ENCODE assay signal across 17 cellular contexts in the genomic region with DNA sequence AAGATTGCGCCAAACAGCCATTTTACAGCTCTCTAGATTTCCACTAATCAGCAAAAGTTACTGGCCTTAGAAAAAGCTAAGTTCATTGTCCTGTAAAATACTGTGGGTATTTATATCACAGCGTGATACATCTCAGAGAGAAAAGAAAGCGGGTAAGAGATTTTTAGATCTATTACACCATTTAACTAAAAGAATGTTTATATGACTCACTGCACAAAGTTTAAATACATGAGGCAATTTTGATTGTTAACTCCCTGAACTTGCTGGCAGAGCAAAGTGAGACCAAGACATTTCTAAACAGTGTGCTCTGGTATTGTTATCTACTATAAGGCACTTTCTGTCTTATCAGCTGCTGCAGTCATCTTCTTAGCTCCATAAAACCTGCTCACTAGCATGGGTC.
A peak's percentile ranks its signal among the peaks of the same experiment; 100 is the strongest.
DNase-seq lines count a peak whose midpoint lies in the region; ATAC-seq, FAIRE-seq and TF ChIP-seq lines count a peak whose summit lies in the region.
"Had no signal": no experiment of that assay in that cellular context is flagged by ENCODE, and none has a peak within 500 bp of the region (broad histone marks: within the 10 kb centered on the region; RNA-seq: fewer than 3 reads in every experiment).

No MANE protein-coding gene starts in this region.

- no peak overlapping the region for H3K9ac ChIP-seq in astrocyte (ENCODE audit: low read length)

- H3K9me3 Mint-ChIP-seq in astrocyte (ENCODE audit: unreplicated experiment), result no peaks in the 10 kb centered on the region
- peaks cover 9 to 12% of the 10 kb centered on the region in 2 donors for H3K9me3 Mint-ChIP-seq in stimulated activated naive CD8-positive, alpha-beta T cell treated with anti-CD3 and anti-CD28 coated beads, Interleukin-15, amount 100 ng/mL, for 72 hours
- H3K9me3 Mint-ChIP-seq: activated CD4-positive, alpha-beta T cell treated with anti-CD3 and anti-CD28 coated beads, Interleukin-2, amount 10 ng/mL, durations not matched to agents 24 days and 14 days had no signal

- H3K9me3 ChIP-seq in astrocyte (ENCODE audit: insufficient read depth, low read depth, low read length) (no peaks in the 10 kb centered on the region), prostate gland (no peaks in the 10 kb centered on the region)
- H3K9me3 ChIP-seq: ascending aorta had no signal

- no peak for TF ChIP-seq POLR2A in prostate gland (IDR thresholded peaks at IDR 0.05)

- H3K27ac Mint-ChIP-seq in astrocyte (ENCODE audit: unreplicated experiment), result no peak overlapping the region
- H3K27ac Mint-ChIP-seq in stimulated activated naive CD8-positive, alpha-beta T cell treated with anti-CD3 and anti-CD28 coated beads, Interleukin-15, amount 100 ng/mL, for 72 hours, result no peak overlapping the region
- H3K27ac Mint-ChIP-seq: activated CD4-positive, alpha-beta T cell treated with anti-CD3 and anti-CD28 coated beads, Interleukin-2, amount 10 ng/mL, durations not matched to agents 24 days and 14 days; activated naive CD4-positive, alpha-beta T cell treated with anti-CD3 and anti-CD28 coated beads for 36 hours; B cell had no signal

- FAIRE-seq in astrocyte (lab: Jason Lieb, UNC), result no peak

- H3K36me3 Mint-ChIP-seq in astrocyte (ENCODE audit: low read depth, unreplicated experiment), result no peaks in the 10 kb centered on the region

- no peak for ATAC-seq in stimulated activated naive CD8-positive, alpha-beta T cell treated with anti-CD3 and anti-CD28 coated beads, Interleukin-15, amount 100 ng/mL, for 72 hours
- ATAC-seq: sciatic nerve had no signal

- H2AFZ ChIP-seq in astrocyte (ENCODE audit: low read depth, low read length), result no peak overlapping the region

- H4K20me1 ChIP-seq in astrocyte (ENCODE audit: insufficient read depth, low read length), result no peaks in the 10 kb centered on the region

- H3K36me3 ChIP-seq in astrocyte (ENCODE audit: insufficient read depth, low read length), result no peaks in the 10 kb centered on the region
- H3K36me3 ChIP-seq in prostate gland, result no peaks in the 10 kb centered on the region
- H3K36me3 ChIP-seq: ascending aorta had no signal

- peaks cover 5% of the 10 kb centered on the region for H3K4me1 Mint-ChIP-seq in astrocyte (ENCODE audit: low read depth, unreplicated experiment)
- no peaks in the 10 kb centered on the region for H3K4me1 Mint-ChIP-seq in stimulated activated naive CD8-positive, alpha-beta T cell treated with anti-CD3 and anti-CD28 coated beads, Interleukin-15, amount 100 ng/mL, for 72 hours
- H3K4me1 Mint-ChIP-seq: activated CD4-positive, alpha-beta T cell treated with anti-CD3 and anti-CD28 coated beads, Interleukin-2, amount 10 ng/mL, durations not matched to agents 24 days and 14 days; B cell had no signal

- 24% methylated on average over 3 of the region's 3 CpGs for WGBS in prostate gland

- no peak overlapping the region for H3K4me3 ChIP-seq in astrocyte (ENCODE audit: insufficient read depth, low read depth, low read length)
- no peak overlapping the region for H3K4me3 ChIP-seq in fibroblast of villous mesenchyme (ENCODE audit: low read depth, low read length)
- H3K4me3 ChIP-seq in prostate gland, result no peak overlapping the region
- H3K4me3 ChIP-seq: ascending aorta had no signal

- H3K27me3 ChIP-seq in astrocyte (ENCODE audit: insufficient read depth, low read length), result no peaks in the 10 kb centered on the region
- H3K27me3 ChIP-seq in prostate gland (replicated peaks; ENCODE audit: insufficient read depth), result no peaks in the 10 kb centered on the region
- H3K27me3 ChIP-seq: ascending aorta had no signal

- TF ChIP-seq CTCF in astrocyte (IDR thresholded peaks at IDR 0.05; ENCODE audit: insufficient read depth, low read depth, low read length), result no peak
- TF ChIP-seq CTCF in fibroblast of villous mesenchyme (IDR thresholded peaks at IDR 0.05; ENCODE audit: insufficient read depth, low read depth, low read length), result no peak
- no peak for TF ChIP-seq CTCF in prostate gland (IDR thresholded peaks at IDR 0.05)

- peak overlapping the region; percentile 11 for H3K4me2 ChIP-seq in astrocyte (ENCODE audit: low read length)

- intact Hi-C loops in prostate gland (cut with DNase I), result loop anchor here (10.0 kb wide), 1 partner anchor 90 kb away; no protein-coding TSS in a partner anchor

- no peaks in the 10 kb centered on the region for H3K4me1 ChIP-seq in astrocyte (ENCODE audit: insufficient read depth, low read length)
- no peaks in the 10 kb centered on the region for H3K4me1 ChIP-seq in prostate gland (replicated peaks)
- H3K4me1 ChIP-seq: ascending aorta had no signal

- DNase-seq in LHCN-M2 (ENCODE audit: low read depth), result peak; percentile 64
- DNase-seq in astrocyte (ENCODE audit: low read depth), result peak; percentile 63
- DNase-seq in fibroblast of villous mesenchyme (ENCODE audit: low read depth), result peak; percentile 87
- peak; percentile 51 for DNase-seq in renal cortical epithelial cell (ENCODE audit: low read depth)
- DNase-seq in stimulated activated naive CD8-positive, alpha-beta T cell treated with anti-CD3 and anti-CD28 coated beads, Interleukin-15, amount 100 ng/mL, for 72 hours, result no peak
- no peak for DNase-seq in prostate gland (ENCODE audit: low spot score)
- DNase-seq in activated T-cell treated with anti-CD3 and anti-CD28 coated beads for 4 hours, result no peak
- DNase-seq: activated CD4-positive, alpha-beta T cell treated with anti-CD3 and anti-CD28 coated beads, Interleukin-2, amount 10 ng/mL, durations not matched to agents 24 days and 14 days; activated naive CD4-positive, alpha-beta T cell treated with anti-CD3 and anti-CD28 coated beads for 36 hours; NCI-H2081; NCI-H69; nucleus accumbens; stimulated activated CD4-positive, alpha-beta T cell treated with anti-CD3 and anti-CD28 coated beads, Interleukin-2, amount 100 ng/mL, for 24 hours; T-helper 9 cell had no signal

- no peaks in the 10 kb centered on the region for H3K79me2 ChIP-seq in astrocyte (ENCODE audit: insufficient read depth, low read length)

- H3K27me3 Mint-ChIP-seq in astrocyte (ENCODE audit: low read depth, unreplicated experiment), result no peaks in the 10 kb centered on the region
- no peaks in the 10 kb centered on the region for H3K27me3 Mint-ChIP-seq in stimulated activated naive CD8-positive, alpha-beta T cell treated with anti-CD3 and anti-CD28 coated beads, Interleukin-15, amount 100 ng/mL, for 72 hours
- H3K27me3 Mint-ChIP-seq: activated CD4-positive, alpha-beta T cell treated with anti-CD3 and anti-CD28 coated beads, Interleukin-2, amount 10 ng/mL, durations not matched to agents 24 days and 14 days; B cell had no signal

- H3K4me3 Mint-ChIP-seq in astrocyte (ENCODE audit: unreplicated experiment), result no peak overlapping the region
- no peak overlapping the region for H3K4me3 Mint-ChIP-seq in stimulated activated naive CD8-positive, alpha-beta T cell treated with anti-CD3 and anti-CD28 coated beads, Interleukin-15, amount 100 ng/mL, for 72 hours
- H3K4me3 Mint-ChIP-seq: activated CD4-positive, alpha-beta T cell treated with anti-CD3 and anti-CD28 coated beads, Interleukin-2, amount 10 ng/mL, durations not matched to agents 24 days and 14 days; activated naive CD4-positive, alpha-beta T cell treated with anti-CD3 and anti-CD28 coated beads for 36 hours; B cell had no signal

- H3K27ac ChIP-seq in astrocyte (ENCODE audit: low read depth, low read length) (no peak overlapping the region), prostate gland (no peak overlapping the region)
- H3K27ac ChIP-seq: ascending aorta had no signal

Comparison
In these comparisons a context has a peak if more than half of its experiments do, and no peak if none do; other contexts are left out.
1. DNase-seq: peak in LHCN-M2 (single experiment), astrocyte (single experiment), fibroblast of villous mesenchyme (single experiment) and renal cortical epithelial cell (single experiment); none in stimulated activated naive CD8-positive, alpha-beta T cell treated with anti-CD3 and anti-CD28 coated beads, Interleukin-15, amount 100 ng/mL, for 72 hours (0 of 2), prostate gland (single experiment) and activated T-cell treated with anti-CD3 and anti-CD28 coated beads for 4 hours (single experiment).